23 cellular contexts compared by ENCODE assay signal in genomic region chr5:125634242-125634835, GRCh38.
DNase-seq lines count a peak whose midpoint lies in the region; ATAC-seq, FAIRE-seq and TF ChIP-seq lines count a peak whose summit lies in the region.
"Had no signal": no experiment of that assay in that cellular context is flagged by ENCODE, and none has a peak within 500 bp of the region (broad histone marks: within the 10 kb centered on the region; RNA-seq: fewer than 3 reads in every experiment).

No MANE protein-coding gene starts in this region.

- no peak overlapping the region for H2AFZ ChIP-seq in PC-3 (ENCODE audit: low read length)
- no peak overlapping the region for H2AFZ ChIP-seq in HepG2 (ENCODE audit: low read length)

- H3K27ac ChIP-seq in PC-3 (ENCODE audit: low read length) (no peak overlapping the region), HepG2 (ENCODE audit: extremely low read length, insufficient read depth, low read length) (no peak overlapping the region)
- H3K27ac ChIP-seq: pancreas, right lobe of liver had no signal

- no peak overlapping the region for H3K4me2 ChIP-seq in PC-3 (ENCODE audit: low read length)
- H3K4me2 ChIP-seq in HepG2 (ENCODE audit: low read depth, low read length), result no peak overlapping the region

- intact Hi-C loops in PC-3 (cut with micrococcal nuclease) (no loop called here), HepG2 (cut with micrococcal nuclease; ENCODE audit: unreplicated experiment) (no loop called here)

- TF ChIP-seq EP300 in HepG2 (IDR thresholded peaks at IDR 0.05; ENCODE audit: low read depth in 2 of 2, low read length in 2 of 2) (no peak), HepG2 (CRISPR knock-in tag; IDR thresholded peaks at IDR 0.05; ENCODE audit: borderline replicate concordance) (no peak)

- H3K27me3 ChIP-seq in PC-3 (ENCODE audit: low read length), result no peaks in the 10 kb centered on the region
- H3K27me3 ChIP-seq in HepG2 (ENCODE audit: control insufficient read depth in 1 of 2, insufficient read depth in 2 of 2, low read length in 2 of 2), result no peaks in the 10 kb centered on the region
- H3K27me3 ChIP-seq: MG63, pancreas, right lobe of liver had no signal

- in situ Hi-C loops in HepG2 (cut with HindIII; ENCODE audit: extremely low pct_ligation_motif_present, low pct_unique_long_range_greater_than_20kb), result no loop called here

- H3K36me3 ChIP-seq in PC-3 (ENCODE audit: low read depth, low read length) (no peaks in the 10 kb centered on the region), HepG2 (replicated peaks in 1 of 2; ENCODE audit: control insufficient read depth in 1 of 2, insufficient read depth in 2 of 2, low read length in 2 of 2) (no peaks in the 10 kb centered on the region)
- H3K36me3 ChIP-seq: MG63, pancreas, right lobe of liver had no signal

- TF ChIP-seq CTCF in PC-3 (conservative IDR thresholded peaks at IDR 0.05; ENCODE audit: low read depth, low read length), result no peak
- TF ChIP-seq CTCF in HepG2 (CRISPR knock-in tag; IDR thresholded peaks at IDR 0.05), result no peak

- TF ChIP-seq POLR2A in HepG2 (IDR thresholded peaks at IDR 0.05; ENCODE audit: insufficient read depth in 1 of 2, low read depth in 2 of 2, low read length in 2 of 2), result no peak

- BruUV-seq in PC-3 (replicated peaks; lab: Mats Ljungman, UMichigan) (no TSS peak), HepG2 (replicated peaks; lab: Mats Ljungman, UMichigan) (no TSS peak)

- H3K79me2 ChIP-seq in PC-3 (ENCODE audit: low read length), result no peaks in the 10 kb centered on the region
- no peaks in the 10 kb centered on the region for H3K79me2 ChIP-seq in HepG2 (ENCODE audit: insufficient read depth, low read length)

- H3K4me1 ChIP-seq in PC-3 (ENCODE audit: insufficient read depth, low read length) (no peaks in the 10 kb centered on the region), HepG2 (ENCODE audit: insufficient read depth, low read length) (no peaks in the 10 kb centered on the region)
- H3K4me1 ChIP-seq: pancreas, right lobe of liver had no signal

- H3K9ac ChIP-seq in PC-3 (ENCODE audit: low read length), result no peak overlapping the region
- H3K9ac ChIP-seq in HepG2 (ENCODE audit: insufficient read depth, low read depth, low read length), result no peak overlapping the region

- H3F3A ChIP-seq in PC-3 (ENCODE audit: low read length, unreplicated experiment), result no peaks in the 10 kb centered on the region

- FAIRE-seq in HepG2 (lab: Jason Lieb, UNC), result no peak

- no peaks in the 10 kb centered on the region for H3K9me2 ChIP-seq in PC-3 (replicated peaks; ENCODE audit: low read length)

- H4K20me1 ChIP-seq in PC-3 (ENCODE audit: low read length) (no peaks in the 10 kb centered on the region), HepG2 (ENCODE audit: insufficient read depth, low read length) (no peaks in the 10 kb centered on the region)

- ATAC-seq in PC-3 (no peak), GM21723 (IDR thresholded peaks at IDR 0.05; ENCODE audit: unreplicated experiment) (no peak), GM21576 (IDR thresholded peaks at IDR 0.05; ENCODE audit: unreplicated experiment) (no peak), HepG2 (no peak)
- ATAC-seq: activated T-cell treated with anti-CD3 and anti-CD28 coated beads, Interleukin-2, amount 50 U/mL, for 72 hours; effector memory CD8-positive, alpha-beta T cell; pancreas; right lobe of liver had no signal

- CTCF ChIA-PET in PC-3 (lab: Charles Lee) (no interaction called here), HepG2 (lab: Yijun Ruan, JAX; ENCODE audit: low intra/inter-chr PET ratio, low total read pairs) (no interaction called here)

- peak; percentile 28 for DNase-seq in NCI-H82 (lab: John Stamatoyannopoulos, UW)
- no peak for DNase-seq in NCI-H82 treated with DMSO at 0.1 percent for 48 hours (lab: John Stamatoyannopoulos, UW; ENCODE audit: unreplicated experiment)
- DNase-seq in NCI-H2081 (lab: John Stamatoyannopoulos, UW), result peak; percentile 52 to 91
- DNase-seq in PC-3, result peak; percentile 18
- no peak for DNase-seq in HepG2 (ENCODE audit: low spot score)
- DNase-seq in hepatic stellate cell (ENCODE audit: low spot score), result no peak
- DNase-seq: activated CD4-positive, alpha-beta T cell treated with anti-CD3 and anti-CD28 coated beads for 4 hours; activated naive CD8-positive, alpha-beta T cell treated with anti-CD3 and anti-CD28 coated beads for 36 hours; activated T-cell treated with anti-CD3 and anti-CD28 coated beads, Interleukin-2, amount 50 U/mL, for 72 hours; Calu3; effector memory CD8-positive, alpha-beta T cell; HFFc6; IMR-90; kidney glomerular epithelial cell; MG63; naive B cell; NCI-H2171 treated with DMSO at 0.1 percent for 48 hours; pancreas; right lobe of liver; stimulated activated CD4-positive, alpha-beta T cell treated with anti-CD3 and anti-CD28 coated beads, Interleukin-15, amount 100 ng/mL, for 24 hours; substantia nigra had no signal

- no peak for TF ChIP-seq RAD21 in HepG2 (CRISPR knock-in tag; IDR thresholded peaks at IDR 0.05)

- WGBS in HepG2 (ENCODE audit: low lambda C conversion rate), result 45% methylated on average over 1 of the region's 1 CpG

- no peak overlapping the region for H3K4me3 ChIP-seq in PC-3 (ENCODE audit: low read length)
- H3K4me3 ChIP-seq in HepG2 (replicated peaks in 1 of 3; ENCODE audit: insufficient read depth in 1 of 3, low read depth in 2 of 3, low read length in 3 of 3), result no peak overlapping the region
- H3K4me3 ChIP-seq: MG63, pancreas, right lobe of liver had no signal

- POLR2A ChIA-PET in PC-3 (lab: Charles Lee; ENCODE audit: unreplicated experiment), result no interaction called here
- POLR2A ChIA-PET in HepG2 (lab: Yijun Ruan, JAX), result no interaction called here

- H3K9me3 ChIP-seq in PC-3 (ENCODE audit: low read length) (no peaks in the 10 kb centered on the region), HepG2 (ENCODE audit: low read length) (peaks cover 33% of the 10 kb centered on the region)
- H3K9me3 ChIP-seq: MG63, pancreas, right lobe of liver had no signal

TF ChIP-seq in HepG2, 621 proteins besides CTCF, POLR2A, EP300 and RAD21 (continues in another document):
- TF ChIP-seq, protein P1, sequence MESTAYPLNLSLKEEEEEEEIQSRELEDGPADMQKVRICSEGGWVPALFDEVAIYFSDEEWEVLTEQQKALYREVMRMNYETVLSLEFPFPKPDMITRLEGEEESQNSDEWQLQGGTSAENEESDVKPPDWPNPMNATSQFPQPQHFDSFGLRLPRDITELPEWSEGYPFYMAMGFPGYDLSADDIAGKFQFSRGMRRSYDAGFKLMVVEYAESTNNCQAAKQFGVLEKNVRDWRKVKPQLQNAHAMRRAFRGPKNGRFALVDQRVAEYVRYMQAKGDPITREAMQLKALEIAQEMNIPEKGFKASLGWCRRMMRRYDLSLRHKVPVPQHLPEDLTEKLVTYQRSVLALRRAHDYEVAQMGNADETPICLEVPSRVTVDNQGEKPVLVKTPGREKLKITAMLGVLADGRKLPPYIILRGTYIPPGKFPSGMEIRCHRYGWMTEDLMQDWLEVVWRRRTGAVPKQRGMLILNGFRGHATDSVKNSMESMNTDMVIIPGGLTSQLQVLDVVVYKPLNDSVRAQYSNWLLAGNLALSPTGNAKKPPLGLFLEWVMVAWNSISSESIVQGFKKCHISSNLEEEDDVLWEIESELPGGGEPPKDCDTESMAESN (CRISPR knock-in tag; conservative IDR thresholded peaks at IDR 0.05), result no peak
- TF ChIP-seq ZNF318 (CRISPR knock-in tag; IDR thresholded peaks at IDR 0.05), result no peak

Comparison
In these comparisons a context has a peak if more than half of its experiments do, and no peak if none do; other contexts are left out.
1. DNase-seq: peak in NCI-H82 (single experiment), NCI-H2081 (2 of 2) and PC-3 (single experiment); none in NCI-H82 treated with DMSO at 0.1 percent for 48 hours (single experiment), HepG2 (single experiment) and hepatic stellate cell (single experiment).